Comparison of ENCODE assay signal across 1 cellular context in the genomic region with DNA sequence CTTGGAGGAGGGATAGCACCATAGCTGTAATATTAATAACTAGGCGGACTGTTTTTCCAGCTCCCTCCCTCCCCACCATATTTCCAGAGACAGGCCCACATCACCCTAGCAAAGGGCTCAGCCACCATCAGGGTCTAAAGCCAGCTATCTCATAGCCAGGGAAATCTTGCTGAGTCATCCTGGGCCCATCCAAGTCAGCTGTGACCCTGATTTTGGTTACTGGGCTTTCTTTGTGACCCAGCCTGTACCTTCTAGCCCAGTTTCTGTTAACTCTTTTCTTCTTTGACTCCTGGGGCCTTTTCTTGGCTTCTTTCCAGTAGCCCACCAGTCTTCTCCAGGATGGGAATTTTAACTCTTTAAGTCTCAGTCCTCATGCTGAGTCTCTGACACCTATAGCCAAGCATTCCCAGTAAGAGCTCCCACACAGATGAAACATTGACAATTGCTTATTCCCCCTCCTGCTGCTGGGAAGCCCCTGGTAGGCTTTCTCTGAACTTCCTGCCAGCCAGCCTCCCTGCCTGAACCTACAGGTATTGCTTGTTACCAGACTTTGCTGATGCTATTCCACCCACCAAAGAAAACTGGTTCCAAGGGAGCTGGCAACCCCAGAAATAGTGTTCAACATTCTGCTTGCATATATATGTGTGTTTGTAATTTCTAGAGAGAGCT.
A peak's percentile ranks its signal among the peaks of the same experiment; 100 is the strongest.
TF ChIP-seq lines count a peak whose summit lies in the region.

No MANE protein-coding gene starts in this region.

TF ChIP-seq in K562, 482 proteins besides CTCF, POLR2A, EP300 and RAD21:
- TF ChIP-seq JUND (IDR thresholded peaks at IDR 0.05; ENCODE audit: borderline replicate concordance, low read depth, low read length) (peak; percentile 39; the same call in 1 of the 2 replicates), JUND (tag; IDR thresholded peaks at IDR 0.05; ENCODE audit: borderline replicate concordance, low read depth, low read length) (no peak), NFE2L1 (tag; IDR thresholded peaks at IDR 0.05; ENCODE audit: borderline replicate concordance, low read depth) (peak; percentile 93), GATAD2A (IDR thresholded peaks at IDR 0.05) (no peak), NFE2 (IDR thresholded peaks at IDR 0.05; ENCODE audit: low read depth) (peak; percentile 97), FUS (optimal IDR thresholded peaks at IDR 0.05; ENCODE audit: low read depth, low read length) (no peak), FOXK1 (CRISPR knock-in tag; IDR thresholded peaks at IDR 0.05; ENCODE audit: borderline replicate concordance) (no peak), KDM1A (IDR thresholded peaks at IDR 0.05) (0 out of 4 replicates have a peak, but pooled peaks of 1 of the 2 experiments have one; percentile 11), NFIC (IDR thresholded peaks at IDR 0.05) (peak; percentile 32; the same call in 1 of the 2 replicates), MAFF (IDR thresholded peaks at IDR 0.05; ENCODE audit: low read length) (peak; percentile 95), MAFK (IDR thresholded peaks at IDR 0.05; ENCODE audit: low read length) (peak; percentile 94), BACH1 (tag; IDR thresholded peaks at IDR 0.05) (peak; percentile 87), SRF (CRISPR knock-in tag; IDR thresholded peaks at IDR 0.05) (no peak), BHLHE40 (IDR thresholded peaks at IDR 0.05; ENCODE audit: low read length) (no peak), ZNF699 (CRISPR knock-in tag; IDR thresholded peaks at IDR 0.05; ENCODE audit: insufficient replicate concordance) (no peak), C11orf30 (IDR thresholded peaks at IDR 0.05; ENCODE audit: low read depth) (peak; percentile 93), DACH1 (IDR thresholded peaks at IDR 0.05; ENCODE audit: partially characterized antibody) (peak; percentile 31), ARID1B (IDR thresholded peaks at IDR 0.05) (peak; percentile 43), MAFG (tag; conservative IDR thresholded peaks at IDR 0.05) (peak; percentile 97), SIRT6 (IDR thresholded peaks at IDR 0.05; ENCODE audit: low read depth, low read length) (no peak), ZNF143 (CRISPR knock-in tag; IDR thresholded peaks at IDR 0.05) (no peak), ZNF316 (IDR thresholded peaks at IDR 0.05) (peak; percentile 93), ZNF217 (CRISPR knock-in tag; IDR thresholded peaks at IDR 0.05) (no peak), ZNF121 (CRISPR knock-in tag; conservative IDR thresholded peaks at IDR 0.05) (no peak), RCOR1 (IDR thresholded peaks at IDR 0.05; ENCODE audit: borderline replicate concordance in 1 of 2, low read depth in 2 of 2, low read length in 2 of 2) (peak in 1 of 2 experiments; percentile 57; a peak in 1 of 4 replicates), ZNF445 (CRISPR knock-in tag; IDR thresholded peaks at IDR 0.05; ENCODE audit: low read depth) (no peak), MYC (IDR thresholded peaks at IDR 0.05; ENCODE audit: low read depth, low read length) (no peak), MYC (CRISPR knock-in tag; IDR thresholded peaks at IDR 0.05; ENCODE audit: borderline replicate concordance, low read depth) (no peak), HCFC1 (IDR thresholded peaks at IDR 0.05; ENCODE audit: low read depth, low read length) (no peak), XRCC3 (IDR thresholded peaks at IDR 0.05) (no peak), KDM2B (CRISPR knock-in tag; IDR thresholded peaks at IDR 0.05) (no peak), FOXJ3 (CRISPR knock-in tag; IDR thresholded peaks at IDR 0.05) (no peak), HNRNPL (IDR thresholded peaks at IDR 0.05; ENCODE audit: low read depth, low read length) (no peak)
- TF ChIP-seq, protein P1, sequence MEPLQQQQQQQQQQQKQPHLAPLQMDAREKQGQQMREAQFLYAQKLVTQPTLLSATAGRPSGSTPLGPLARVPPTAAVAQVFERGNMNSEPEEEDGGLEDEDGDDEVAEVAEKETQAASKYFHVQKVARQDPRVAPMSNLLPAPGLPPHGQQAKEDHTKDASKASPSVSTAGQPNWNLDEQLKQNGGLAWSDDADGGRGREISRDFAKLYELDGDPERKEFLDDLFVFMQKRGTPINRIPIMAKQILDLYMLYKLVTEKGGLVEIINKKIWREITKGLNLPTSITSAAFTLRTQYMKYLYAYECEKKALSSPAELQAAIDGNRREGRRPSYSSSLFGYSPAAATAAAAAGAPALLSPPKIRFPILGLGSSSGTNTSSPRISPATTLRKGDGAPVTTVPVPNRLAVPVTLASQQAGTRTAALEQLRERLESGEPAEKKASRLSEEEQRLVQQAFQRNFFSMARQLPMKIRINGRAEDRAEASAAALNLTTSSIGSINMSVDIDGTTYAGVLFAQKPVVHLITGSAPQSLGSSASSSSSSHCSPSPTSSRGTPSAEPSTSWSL (CRISPR knock-in tag; IDR thresholded peaks at IDR 0.05; ENCODE audit: borderline replicate concordance), result no peak
- TF ChIP-seq, protein P2, sequence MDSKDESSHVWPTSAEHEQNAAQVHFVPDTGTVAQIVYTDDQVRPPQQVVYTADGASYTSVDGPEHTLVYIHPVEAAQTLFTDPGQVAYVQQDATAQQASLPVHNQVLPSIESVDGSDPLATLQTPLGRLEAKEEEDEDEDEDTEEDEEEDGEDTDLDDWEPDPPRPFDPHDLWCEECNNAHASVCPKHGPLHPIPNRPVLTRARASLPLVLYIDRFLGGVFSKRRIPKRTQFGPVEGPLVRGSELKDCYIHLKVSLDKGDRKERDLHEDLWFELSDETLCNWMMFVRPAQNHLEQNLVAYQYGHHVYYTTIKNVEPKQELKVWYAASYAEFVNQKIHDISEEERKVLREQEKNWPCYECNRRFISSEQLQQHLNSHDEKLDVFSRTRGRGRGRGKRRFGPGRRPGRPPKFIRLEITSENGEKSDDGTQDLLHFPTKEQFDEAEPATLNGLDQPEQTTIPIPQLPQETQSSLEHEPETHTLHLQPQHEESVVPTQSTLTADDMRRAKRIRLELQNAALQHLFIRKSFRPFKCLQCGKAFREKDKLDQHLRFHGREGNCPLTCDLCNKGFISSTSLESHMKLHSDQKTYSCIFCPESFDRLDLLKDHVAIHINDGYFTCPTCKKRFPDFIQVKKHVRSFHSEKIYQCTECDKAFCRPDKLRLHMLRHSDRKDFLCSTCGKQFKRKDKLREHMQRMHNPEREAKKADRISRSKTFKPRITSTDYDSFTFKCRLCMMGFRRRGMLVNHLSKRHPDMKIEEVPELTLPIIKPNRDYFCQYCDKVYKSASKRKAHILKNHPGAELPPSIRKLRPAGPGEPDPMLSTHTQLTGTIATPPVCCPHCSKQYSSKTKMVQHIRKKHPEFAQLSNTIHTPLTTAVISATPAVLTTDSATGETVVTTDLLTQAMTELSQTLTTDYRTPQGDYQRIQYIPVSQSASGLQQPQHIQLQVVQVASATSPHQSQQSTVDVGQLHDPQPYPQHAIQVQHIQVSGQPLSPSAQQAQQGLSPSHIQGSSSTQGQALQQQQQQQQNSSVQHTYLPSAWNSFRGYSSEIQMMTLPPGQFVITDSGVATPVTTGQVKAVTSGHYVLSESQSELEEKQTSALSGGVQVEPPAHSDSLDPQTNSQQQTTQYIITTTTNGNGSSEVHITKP (IDR thresholded peaks at IDR 0.05; ENCODE audit: partially characterized antibody), result no peak
- TF ChIP-seq, protein P3, sequence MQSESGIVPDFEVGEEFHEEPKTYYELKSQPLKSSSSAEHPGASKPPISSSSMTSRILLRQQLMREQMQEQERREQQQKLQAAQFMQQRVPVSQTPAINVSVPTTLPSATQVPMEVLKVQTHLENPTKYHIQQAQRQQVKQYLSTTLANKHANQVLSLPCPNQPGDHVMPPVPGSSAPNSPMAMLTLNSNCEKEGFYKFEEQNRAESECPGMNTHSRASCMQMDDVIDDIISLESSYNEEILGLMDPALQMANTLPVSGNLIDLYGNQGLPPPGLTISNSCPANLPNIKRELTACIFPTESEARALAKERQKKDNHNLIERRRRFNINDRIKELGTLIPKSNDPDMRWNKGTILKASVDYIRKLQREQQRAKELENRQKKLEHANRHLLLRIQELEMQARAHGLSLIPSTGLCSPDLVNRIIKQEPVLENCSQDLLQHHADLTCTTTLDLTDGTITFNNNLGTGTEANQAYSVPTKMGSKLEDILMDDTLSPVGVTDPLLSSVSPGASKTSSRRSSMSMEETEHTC (IDR thresholded peaks at IDR 0.05), result no peak
- TF ChIP-seq, protein P4, sequence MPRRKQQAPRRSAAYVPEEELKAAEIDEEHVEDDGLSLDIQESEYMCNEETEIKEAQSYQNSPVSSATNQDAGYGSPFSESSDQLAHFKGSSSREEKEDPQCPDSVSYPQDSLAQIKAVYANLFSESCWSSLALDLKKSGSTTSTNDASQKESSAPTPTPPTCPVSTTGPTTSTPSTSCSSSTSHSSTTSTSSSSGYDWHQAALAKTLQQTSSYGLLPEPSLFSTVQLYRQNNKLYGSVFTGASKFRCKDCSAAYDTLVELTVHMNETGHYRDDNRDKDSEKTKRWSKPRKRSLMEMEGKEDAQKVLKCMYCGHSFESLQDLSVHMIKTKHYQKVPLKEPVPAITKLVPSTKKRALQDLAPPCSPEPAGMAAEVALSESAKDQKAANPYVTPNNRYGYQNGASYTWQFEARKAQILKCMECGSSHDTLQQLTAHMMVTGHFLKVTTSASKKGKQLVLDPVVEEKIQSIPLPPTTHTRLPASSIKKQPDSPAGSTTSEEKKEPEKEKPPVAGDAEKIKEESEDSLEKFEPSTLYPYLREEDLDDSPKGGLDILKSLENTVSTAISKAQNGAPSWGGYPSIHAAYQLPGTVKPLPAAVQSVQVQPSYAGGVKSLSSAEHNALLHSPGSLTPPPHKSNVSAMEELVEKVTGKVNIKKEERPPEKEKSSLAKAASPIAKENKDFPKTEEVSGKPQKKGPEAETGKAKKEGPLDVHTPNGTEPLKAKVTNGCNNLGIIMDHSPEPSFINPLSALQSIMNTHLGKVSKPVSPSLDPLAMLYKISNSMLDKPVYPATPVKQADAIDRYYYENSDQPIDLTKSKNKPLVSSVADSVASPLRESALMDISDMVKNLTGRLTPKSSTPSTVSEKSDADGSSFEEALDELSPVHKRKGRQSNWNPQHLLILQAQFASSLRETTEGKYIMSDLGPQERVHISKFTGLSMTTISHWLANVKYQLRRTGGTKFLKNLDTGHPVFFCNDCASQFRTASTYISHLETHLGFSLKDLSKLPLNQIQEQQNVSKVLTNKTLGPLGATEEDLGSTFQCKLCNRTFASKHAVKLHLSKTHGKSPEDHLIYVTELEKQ (CRISPR knock-in tag; IDR thresholded peaks at IDR 0.05), result no peak
- TF ChIP-seq, protein P5, sequence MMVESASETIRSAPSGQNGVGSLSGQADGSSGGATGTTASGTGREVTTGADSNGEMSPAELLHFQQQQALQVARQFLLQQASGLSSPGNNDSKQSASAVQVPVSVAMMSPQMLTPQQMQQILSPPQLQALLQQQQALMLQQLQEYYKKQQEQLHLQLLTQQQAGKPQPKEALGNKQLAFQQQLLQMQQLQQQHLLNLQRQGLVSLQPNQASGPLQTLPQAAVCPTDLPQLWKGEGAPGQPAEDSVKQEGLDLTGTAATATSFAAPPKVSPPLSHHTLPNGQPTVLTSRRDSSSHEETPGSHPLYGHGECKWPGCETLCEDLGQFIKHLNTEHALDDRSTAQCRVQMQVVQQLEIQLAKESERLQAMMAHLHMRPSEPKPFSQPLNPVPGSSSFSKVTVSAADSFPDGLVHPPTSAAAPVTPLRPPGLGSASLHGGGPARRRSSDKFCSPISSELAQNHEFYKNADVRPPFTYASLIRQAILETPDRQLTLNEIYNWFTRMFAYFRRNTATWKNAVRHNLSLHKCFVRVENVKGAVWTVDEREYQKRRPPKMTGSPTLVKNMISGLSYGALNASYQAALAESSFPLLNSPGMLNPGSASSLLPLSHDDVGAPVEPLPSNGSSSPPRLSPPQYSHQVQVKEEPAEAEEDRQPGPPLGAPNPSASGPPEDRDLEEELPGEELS (CRISPR knock-in tag; IDR thresholded peaks at IDR 0.05; ENCODE audit: borderline replicate concordance), result no peak
- TF ChIP-seq, protein P6, sequence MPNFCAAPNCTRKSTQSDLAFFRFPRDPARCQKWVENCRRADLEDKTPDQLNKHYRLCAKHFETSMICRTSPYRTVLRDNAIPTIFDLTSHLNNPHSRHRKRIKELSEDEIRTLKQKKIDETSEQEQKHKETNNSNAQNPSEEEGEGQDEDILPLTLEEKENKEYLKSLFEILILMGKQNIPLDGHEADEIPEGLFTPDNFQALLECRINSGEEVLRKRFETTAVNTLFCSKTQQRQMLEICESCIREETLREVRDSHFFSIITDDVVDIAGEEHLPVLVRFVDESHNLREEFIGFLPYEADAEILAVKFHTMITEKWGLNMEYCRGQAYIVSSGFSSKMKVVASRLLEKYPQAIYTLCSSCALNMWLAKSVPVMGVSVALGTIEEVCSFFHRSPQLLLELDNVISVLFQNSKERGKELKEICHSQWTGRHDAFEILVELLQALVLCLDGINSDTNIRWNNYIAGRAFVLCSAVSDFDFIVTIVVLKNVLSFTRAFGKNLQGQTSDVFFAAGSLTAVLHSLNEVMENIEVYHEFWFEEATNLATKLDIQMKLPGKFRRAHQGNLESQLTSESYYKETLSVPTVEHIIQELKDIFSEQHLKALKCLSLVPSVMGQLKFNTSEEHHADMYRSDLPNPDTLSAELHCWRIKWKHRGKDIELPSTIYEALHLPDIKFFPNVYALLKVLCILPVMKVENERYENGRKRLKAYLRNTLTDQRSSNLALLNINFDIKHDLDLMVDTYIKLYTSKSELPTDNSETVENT (CRISPR knock-in tag; IDR thresholded peaks at IDR 0.05), result no peak
- TF ChIP-seq, protein P7, sequence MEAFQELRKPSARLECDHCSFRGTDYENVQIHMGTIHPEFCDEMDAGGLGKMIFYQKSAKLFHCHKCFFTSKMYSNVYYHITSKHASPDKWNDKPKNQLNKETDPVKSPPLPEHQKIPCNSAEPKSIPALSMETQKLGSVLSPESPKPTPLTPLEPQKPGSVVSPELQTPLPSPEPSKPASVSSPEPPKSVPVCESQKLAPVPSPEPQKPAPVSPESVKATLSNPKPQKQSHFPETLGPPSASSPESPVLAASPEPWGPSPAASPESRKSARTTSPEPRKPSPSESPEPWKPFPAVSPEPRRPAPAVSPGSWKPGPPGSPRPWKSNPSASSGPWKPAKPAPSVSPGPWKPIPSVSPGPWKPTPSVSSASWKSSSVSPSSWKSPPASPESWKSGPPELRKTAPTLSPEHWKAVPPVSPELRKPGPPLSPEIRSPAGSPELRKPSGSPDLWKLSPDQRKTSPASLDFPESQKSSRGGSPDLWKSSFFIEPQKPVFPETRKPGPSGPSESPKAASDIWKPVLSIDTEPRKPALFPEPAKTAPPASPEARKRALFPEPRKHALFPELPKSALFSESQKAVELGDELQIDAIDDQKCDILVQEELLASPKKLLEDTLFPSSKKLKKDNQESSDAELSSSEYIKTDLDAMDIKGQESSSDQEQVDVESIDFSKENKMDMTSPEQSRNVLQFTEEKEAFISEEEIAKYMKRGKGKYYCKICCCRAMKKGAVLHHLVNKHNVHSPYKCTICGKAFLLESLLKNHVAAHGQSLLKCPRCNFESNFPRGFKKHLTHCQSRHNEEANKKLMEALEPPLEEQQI (IDR thresholded peaks at IDR 0.05), result no peak
- TF ChIP-seq, protein P8, sequence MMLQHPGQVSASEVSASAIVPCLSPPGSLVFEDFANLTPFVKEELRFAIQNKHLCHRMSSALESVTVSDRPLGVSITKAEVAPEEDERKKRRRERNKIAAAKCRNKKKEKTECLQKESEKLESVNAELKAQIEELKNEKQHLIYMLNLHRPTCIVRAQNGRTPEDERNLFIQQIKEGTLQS (IDR thresholded peaks at IDR 0.05), result 0 out of 2 replicates have a peak, but pooled peaks have one; percentile 16
- TF ChIP-seq, protein P8 (CRISPR knock-in tag; conservative IDR thresholded peaks at IDR 0.05), result no peak
